ENCODE assay signal across 21 cellular contexts in genomic region chr20:50493881-50494253, GRCh38.
"Had no signal": no experiment of that assay in that cellular context is flagged by ENCODE, and none has a peak within 500 bp of the region (broad histone marks: within the 10 kb centered on the region; RNA-seq: fewer than 3 reads in every experiment).

No MANE protein-coding gene starts in this region.

- H3K36me3 ChIP-seq: colonic mucosa, esophagus muscularis mucosa, right atrium auricular region, stomach, upper lobe of left lung had no signal

- ATAC-seq: body of pancreas, left ventricle myocardium superior had no signal

- H3K27me3 Mint-ChIP-seq: activated naive CD8-positive, alpha-beta T cell treated with anti-CD3 and anti-CD28 coated beads for 36 hours had no signal

- H3K4me3 Mint-ChIP-seq: activated naive CD8-positive, alpha-beta T cell treated with anti-CD3 and anti-CD28 coated beads for 36 hours; nephron had no signal

- DNase-seq: activated CD8-positive, alpha-beta memory T cell treated with anti-CD3 and anti-CD28 coated beads, Interleukin-2, amount 50 U/mL, for 48 hours; activated naive CD8-positive, alpha-beta T cell treated with anti-CD3 and anti-CD28 coated beads for 36 hours; amygdala; body of pancreas; central memory CD4-positive, alpha-beta T cell; colonic mucosa; glutamatergic neuron; hypothalamus; left ventricle myocardium superior; mesendoderm; occipital lobe; stimulated activated CD4-positive, alpha-beta T cell treated with anti-CD3 and anti-CD28 coated beads, Interleukin-4, amount 100 ng/mL, for 1 hour; stomach; T-helper 9 cell; testis; upper lobe of left lung had no signal

- H3K9me3 ChIP-seq: body of pancreas, colonic mucosa, esophagus muscularis mucosa, right atrium auricular region, stomach, testis, upper lobe of left lung had no signal

- H3K27ac Mint-ChIP-seq: nephron, progenitor cell of endocrine pancreas had no signal

- H3K27ac ChIP-seq: body of pancreas, colonic mucosa, esophagus muscularis mucosa, right atrium auricular region, stomach, testis, VCaP had no signal

- H3K36me3 Mint-ChIP-seq: activated naive CD8-positive, alpha-beta T cell treated with anti-CD3 and anti-CD28 coated beads for 36 hours had no signal

- H3K27me3 ChIP-seq: body of pancreas, colonic mucosa, esophagus muscularis mucosa, right atrium auricular region, stomach, testis, upper lobe of left lung had no signal

- H3K4me1 ChIP-seq: body of pancreas, colonic mucosa, esophagus muscularis mucosa, right atrium auricular region, testis had no signal

- H3K9me3 Mint-ChIP-seq: activated naive CD8-positive, alpha-beta T cell treated with anti-CD3 and anti-CD28 coated beads for 36 hours had no signal

- H3K4me3 ChIP-seq: body of pancreas, colonic mucosa, esophagus muscularis mucosa, right atrium auricular region, stomach, testis, upper lobe of left lung had no signal
